ENCODE assay signal across 22 cellular contexts in genomic region chr2:38552259-38552658, GRCh38. TPM values are rescaled to one million over a fixed set of nuclear protein-coding genes. Genes with fewer than 3 reads are reported as not detected.
DNase-seq lines count a peak whose midpoint lies in the region; ATAC-seq and TF ChIP-seq lines count a peak whose summit lies in the region.
"Had no signal": no experiment of that assay in that cellular context is flagged by ENCODE, and none has a peak within 500 bp of the region (broad histone marks: within the 10 kb centered on the region; RNA-seq: fewer than 3 reads in every experiment).

No MANE protein-coding gene starts in this region.

- peak overlapping the region; percentile 44 for H3K4me3 ChIP-seq in Loucy (ENCODE audit: low read length, poor library complexity, severe bottlenecking)
- H3K4me3 ChIP-seq in naive thymus-derived CD4-positive, alpha-beta T cell (ENCODE audit: low read length) = no peak overlapping the region
- no peak overlapping the region for H3K4me3 ChIP-seq in psoas muscle
- H3K4me3 ChIP-seq in body of pancreas = no peak overlapping the region
- no peak overlapping the region for H3K4me3 ChIP-seq in colonic mucosa
- H3K4me3 ChIP-seq: BLaER1 treated with 17β-estradiol and CSF1 and Interleukin-3, amounts not matched to agents 10 nM and 100 nM; tibial artery had no signal

- no peaks in the 10 kb centered on the region for H3K79me2 ChIP-seq in Loucy (ENCODE audit: insufficient read depth, low read length)
- H3K79me2 ChIP-seq: parathyroid adenoma had no signal

- no peak overlapping the region for H3K4me3 Mint-ChIP-seq in activated naive CD4-positive, alpha-beta T cell treated with anti-CD3 and anti-CD28 coated beads for 36 hours
- H3K4me3 Mint-ChIP-seq in activated T-helper 17 cell treated with anti-CD3 and anti-CD28 coated beads, Interleukin-2, amount 50 U/mL, for 72 hours = no peak overlapping the region
- H3K4me3 Mint-ChIP-seq in naive thymus-derived CD4-positive, alpha-beta T cell = no peak overlapping the region
- H3K4me3 Mint-ChIP-seq: IgD-negative memory B cell; natural killer cell; stimulated activated naive B cell treated with anti-CD40 and anti-IgM and Interleukin-4, amounts not matched to agents 10 μg/mL and 1 μg/mL and 100 μg/mL, for 72 hours had no signal

- no peaks in the 10 kb centered on the region for H3K27me3 Mint-ChIP-seq in activated naive CD4-positive, alpha-beta T cell treated with anti-CD3 and anti-CD28 coated beads for 36 hours (ENCODE audit: low read depth)
- no peaks in the 10 kb centered on the region for H3K27me3 Mint-ChIP-seq in activated T-helper 17 cell treated with anti-CD3 and anti-CD28 coated beads, Interleukin-2, amount 50 U/mL, for 72 hours
- no peaks in the 10 kb centered on the region for H3K27me3 Mint-ChIP-seq in naive thymus-derived CD4-positive, alpha-beta T cell

- DNase-seq in activated naive CD4-positive, alpha-beta T cell treated with anti-CD3 and anti-CD28 coated beads for 36 hours = peak; percentile 14
- no peak for DNase-seq in activated naive CD4-positive, alpha-beta T cell treated with Interleukin-2 at 50 U/mL for 16 hours
- no peak for DNase-seq in naive thymus-derived CD4-positive, alpha-beta T cell
- no peak for DNase-seq in psoas muscle
- DNase-seq in body of pancreas = no peak
- no peak for DNase-seq in colonic mucosa
- DNase-seq: activated CD4-positive, alpha-beta T cell treated with anti-CD3 and anti-CD28 coated beads for 4 hours; activated naive CD4-positive, alpha-beta T cell treated with anti-CD3 and anti-CD28 coated beads, Interleukin-2, amount 50 U/mL, for 16 hours; left colon; MV-4-11; natural killer cell; NCI-H1694 treated with DMSO at 0.1 percent for 48 hours; NCI-H82; stimulated activated naive B cell treated with anti-CD40 and anti-IgM and Interleukin-4, amounts not matched to agents 10 μg/mL and 1 μg/mL and 100 μg/mL, for 72 hours; T-helper 9 cell; tibial artery had no signal

- no peaks in the 10 kb centered on the region for H3K9me3 Mint-ChIP-seq in activated naive CD4-positive, alpha-beta T cell treated with anti-CD3 and anti-CD28 coated beads for 36 hours
- no peaks in the 10 kb centered on the region for H3K9me3 Mint-ChIP-seq in activated T-helper 17 cell treated with anti-CD3 and anti-CD28 coated beads, Interleukin-2, amount 50 U/mL, for 72 hours
- H3K9me3 Mint-ChIP-seq in naive thymus-derived CD4-positive, alpha-beta T cell = no peaks in the 10 kb centered on the region
- H3K9me3 Mint-ChIP-seq: IgD-negative memory B cell; natural killer cell; stimulated activated naive B cell treated with anti-CD40 and anti-IgM and Interleukin-4, amounts not matched to agents 10 μg/mL and 1 μg/mL and 100 μg/mL, for 72 hours had no signal

- no peak overlapping the region for H3K27ac Mint-ChIP-seq in activated naive CD4-positive, alpha-beta T cell treated with anti-CD3 and anti-CD28 coated beads for 36 hours
- peak overlapping the region; percentile 70 for H3K27ac Mint-ChIP-seq in activated T-helper 17 cell treated with anti-CD3 and anti-CD28 coated beads, Interleukin-2, amount 50 U/mL, for 72 hours
- peak overlapping the region in 3 of 9 donors; percentile 68 to 76 (median 74) for H3K27ac Mint-ChIP-seq in naive thymus-derived CD4-positive, alpha-beta T cell
- H3K27ac Mint-ChIP-seq: IgD-negative memory B cell; natural killer cell; stimulated activated naive B cell treated with anti-CD40 and anti-IgM and Interleukin-4, amounts not matched to agents 10 μg/mL and 1 μg/mL and 100 μg/mL, for 72 hours had no signal

- intact Hi-C loops in activated naive CD4-positive, alpha-beta T cell treated with anti-CD3 and anti-CD28 coated beads for 36 hours (cut with micrococcal nuclease) = no loop called here
- intact Hi-C loops in naive thymus-derived CD4-positive, alpha-beta T cell (cut with micrococcal nuclease) = no loop called here
- intact Hi-C loops in psoas muscle (cut with DNase I) (no loop called here), body of pancreas (cut with DNase I) (no loop called here), colonic mucosa (cut with DNase I) (no loop called here)

- no peaks in the 10 kb centered on the region for H4K20me1 ChIP-seq in Loucy (ENCODE audit: insufficient read depth, low read length, poor library complexity, severe bottlenecking)
- H4K20me1 ChIP-seq: BLaER1 treated with 17β-estradiol and CSF1 and Interleukin-3, amounts not matched to agents 10 nM and 100 nM had no signal

- no peak overlapping the region for H3K27ac ChIP-seq in naive thymus-derived CD4-positive, alpha-beta T cell (ENCODE audit: low read depth, low read length)
- H3K27ac ChIP-seq in psoas muscle (no peak overlapping the region), body of pancreas (no peak overlapping the region), colonic mucosa (no peak overlapping the region)
- H3K27ac ChIP-seq: BLaER1 treated with 17β-estradiol and CSF1 and Interleukin-3, amounts not matched to agents 10 nM and 100 nM; HL-60; parathyroid adenoma; tibial artery had no signal

- H3K27me3 ChIP-seq in Loucy (ENCODE audit: insufficient read depth, low read length, poor library complexity, severe bottlenecking) = no peaks in the 10 kb centered on the region
- H3K27me3 ChIP-seq in naive thymus-derived CD4-positive, alpha-beta T cell (ENCODE audit: control insufficient read depth in 2 of 2, insufficient read depth in 2 of 2, low read length in 2 of 2) = no peaks in the 10 kb centered on the region
- H3K27me3 ChIP-seq in psoas muscle (ENCODE audit: insufficient read depth in 3 of 3, low read length in 2 of 3) = no peaks in the 10 kb centered on the region
- no peaks in the 10 kb centered on the region for H3K27me3 ChIP-seq in body of pancreas
- no peaks in the 10 kb centered on the region for H3K27me3 ChIP-seq in colonic mucosa
- H3K27me3 ChIP-seq: BLaER1 treated with 17β-estradiol and CSF1 and Interleukin-3, amounts not matched to agents 10 nM and 100 nM; tibial artery had no signal

- H3K4me1 ChIP-seq in Loucy (ENCODE audit: insufficient read depth, low read length, poor library complexity, severe bottlenecking) = peaks cover 23% of the 10 kb centered on the region
- H3K4me1 ChIP-seq in naive thymus-derived CD4-positive, alpha-beta T cell (ENCODE audit: control insufficient read depth in 2 of 2, insufficient read depth in 2 of 2, low read length in 2 of 2) = no peaks in the 10 kb centered on the region
- H3K4me1 ChIP-seq in psoas muscle = peaks cover 13% of the 10 kb centered on the region
- no peaks in the 10 kb centered on the region for H3K4me1 ChIP-seq in body of pancreas
- H3K4me1 ChIP-seq in colonic mucosa = no peaks in the 10 kb centered on the region
- H3K4me1 ChIP-seq: BLaER1 treated with 17β-estradiol and CSF1 and Interleukin-3, amounts not matched to agents 10 nM and 100 nM; parathyroid adenoma; tibial artery had no signal

- H3K9me3 ChIP-seq in Loucy (ENCODE audit: insufficient read depth, low read depth, low read length) = no peaks in the 10 kb centered on the region
- H3K9me3 ChIP-seq in naive thymus-derived CD4-positive, alpha-beta T cell (ENCODE audit: control insufficient read depth in 2 of 3, low read length in 3 of 3) = no peaks in the 10 kb centered on the region
- H3K9me3 ChIP-seq in psoas muscle = no peaks in the 10 kb centered on the region
- H3K9me3 ChIP-seq in body of pancreas = no peaks in the 10 kb centered on the region
- no peaks in the 10 kb centered on the region for H3K9me3 ChIP-seq in colonic mucosa
- H3K9me3 ChIP-seq: BLaER1 treated with 17β-estradiol and CSF1 and Interleukin-3, amounts not matched to agents 10 nM and 100 nM; tibial artery had no signal

- TF ChIP-seq POLR2A in body of pancreas (IDR thresholded peaks at IDR 0.05) = no peak

- CTCF ChIA-PET in activated naive CD4-positive, alpha-beta T cell treated with anti-CD3 and anti-CD28 coated beads for 36 hours (lab: Charles Lee) = interaction anchor here (0.9 kb wide), 1 partner anchor 190 kb away, joined by 3 read pairs; no protein-coding TSS in a partner anchor
- CTCF ChIA-PET in naive thymus-derived CD4-positive, alpha-beta T cell (lab: Charles Lee) = no interaction called here

- POLR2A ChIA-PET in naive thymus-derived CD4-positive, alpha-beta T cell (lab: Charles Lee) = no interaction called here

- 62 to 82% (median 64%) methylated on average over 2 of the region's 2 CpGs for WGBS in psoas muscle, 3 donors
- 45 to 75% methylated on average over 2 of the region's 2 CpGs for WGBS in body of pancreas, 2 donors

- TF ChIP-seq CTCF in Loucy (conservative IDR thresholded peaks at IDR 0.05; ENCODE audit: low read length) = no peak
- TF ChIP-seq CTCF in psoas muscle (IDR thresholded peaks at IDR 0.05) = no peak
- no peak for TF ChIP-seq CTCF in body of pancreas (IDR thresholded peaks at IDR 0.05)
- no peak for TF ChIP-seq CTCF in colonic mucosa (IDR thresholded peaks at IDR 0.05)

- H3K9ac ChIP-seq in Loucy (ENCODE audit: low read depth, low read length, poor library complexity, severe bottlenecking) (peak overlapping the region; percentile 66), colonic mucosa (ENCODE audit: low read depth in 2 of 2, low read length in 2 of 2) (no peak overlapping the region)
- H3K9ac ChIP-seq: BLaER1 treated with 17β-estradiol and CSF1 and Interleukin-3, amounts not matched to agents 10 nM and 100 nM; parathyroid adenoma had no signal

- H3K4me2 ChIP-seq in Loucy (ENCODE audit: low read depth, low read length, poor library complexity, severe bottlenecking) = peak overlapping the region; percentile 62
- H3K4me2 ChIP-seq: BLaER1 treated with 17β-estradiol and CSF1 and Interleukin-3, amounts not matched to agents 10 nM and 100 nM had no signal

- H3K4me1 Mint-ChIP-seq in activated naive CD4-positive, alpha-beta T cell treated with anti-CD3 and anti-CD28 coated beads for 36 hours (ENCODE audit: low read depth) = peaks cover 12% of the 10 kb centered on the region
- H3K4me1 Mint-ChIP-seq in activated T-helper 17 cell treated with anti-CD3 and anti-CD28 coated beads, Interleukin-2, amount 50 U/mL, for 72 hours = peaks cover 9% of the 10 kb centered on the region
- peaks cover 2 to 17% (median 10%) of the 10 kb centered on the region in 7 donors for H3K4me1 Mint-ChIP-seq in naive thymus-derived CD4-positive, alpha-beta T cell
- H3K4me1 Mint-ChIP-seq: IgD-negative memory B cell had no signal

- no peaks in the 10 kb centered on the region for H3K36me3 Mint-ChIP-seq in activated naive CD4-positive, alpha-beta T cell treated with anti-CD3 and anti-CD28 coated beads for 36 hours (ENCODE audit: low read depth)
- H3K36me3 Mint-ChIP-seq in activated T-helper 17 cell treated with anti-CD3 and anti-CD28 coated beads, Interleukin-2, amount 50 U/mL, for 72 hours (ENCODE audit: low read depth) = peaks cover 47% of the 10 kb centered on the region
- peaks cover 0 to 8% (median 0%) of the 10 kb centered on the region in 5 donors for H3K36me3 Mint-ChIP-seq in naive thymus-derived CD4-positive, alpha-beta T cell
- H3K36me3 Mint-ChIP-seq: IgD-negative memory B cell; natural killer cell; stimulated activated naive B cell treated with anti-CD40 and anti-IgM and Interleukin-4, amounts not matched to agents 10 μg/mL and 1 μg/mL and 100 μg/mL, for 72 hours had no signal

- ATAC-seq in activated T-helper 17 cell treated with anti-CD3 and anti-CD28 coated beads, Interleukin-2, amount 50 U/mL, for 72 hours (replicated peaks) = peak; percentile 28
- peak; percentile 48 for ATAC-seq in naive thymus-derived CD4-positive, alpha-beta T cell
- ATAC-seq in psoas muscle (no peak), body of pancreas (no peak)
- ATAC-seq: left colon had no signal

- H3F3A ChIP-seq in Loucy (ENCODE audit: low read depth) = peaks cover 8% of the 10 kb centered on the region; the same call in 1 of the 2 replicates

- no peaks in the 10 kb centered on the region for H3K9me2 ChIP-seq in Loucy (replicated peaks; ENCODE audit: low read depth, low read length)

- no peaks in the 10 kb centered on the region for H3K36me3 ChIP-seq in Loucy (ENCODE audit: insufficient read depth, low read length)
- no peaks in the 10 kb centered on the region for H3K36me3 ChIP-seq in naive thymus-derived CD4-positive, alpha-beta T cell (ENCODE audit: control insufficient read depth in 2 of 3, insufficient read depth in 3 of 3, low read length in 3 of 3)
- peaks cover 0 to 15% of the 10 kb centered on the region in 2 donors for H3K36me3 ChIP-seq in psoas muscle (ENCODE audit: insufficient read depth in 1 of 2, low read depth in 1 of 2)
- no peaks in the 10 kb centered on the region for H3K36me3 ChIP-seq in body of pancreas (replicated peaks in 1 of 2; ENCODE audit: insufficient read depth in 1 of 2, low read depth in 2 of 2)
- H3K36me3 ChIP-seq in colonic mucosa = no peaks in the 10 kb centered on the region
- H3K36me3 ChIP-seq: BLaER1 treated with 17β-estradiol and CSF1 and Interleukin-3, amounts not matched to agents 10 nM and 100 nM had no signal

- peak overlapping the region; percentile 20; the same call in 1 of the 2 replicates for H2AFZ ChIP-seq in Loucy (ENCODE audit: low read length)
- H2AFZ ChIP-seq: parathyroid adenoma had no signal

RNA-seq across cellular contexts. Expression of gene HNRNPLL, which starts 50.5 kb away (rescaled TPM):
- total RNA-seq in activated naive CD4-positive, alpha-beta T cell treated with anti-CD3 and anti-CD28 coated beads for 36 hours = 10 to 100 TPM; 54.4 to 57.3 TPM
- 100 to 1,000 TPM in 1 of 2 donors, 10 to 100 TPM in 1; 84.9 to 122 TPM for total RNA-seq in activated T-helper 17 cell treated with anti-CD3 and anti-CD28 coated beads, Interleukin-2, amount 50 U/mL, for 72 hours
- 10 to 100 TPM; 10.1 to 66.8 (median 30.2) TPM for total RNA-seq in naive thymus-derived CD4-positive, alpha-beta T cell
- 10 to 100 TPM; 14.1 to 16.4 TPM for polyA plus RNA-seq in naive thymus-derived CD4-positive, alpha-beta T cell
- total RNA-seq in psoas muscle (10 to 100 TPM; 17.8 to 22.4 (median 19.6) TPM), body of pancreas (10 to 100 TPM; 21.8 to 22.4 TPM), colonic mucosa (10 to 100 TPM; 41.6 to 58.7 TPM)
- 10 to 100 TPM in 1 of 3 donors, 1 to 10 TPM in 2; 6.4 to 14.6 (median 6.7) TPM for polyA plus RNA-seq in psoas muscle

Comparison
In these comparisons a context has a peak if more than half of its experiments do, and no peak if none do; other contexts are left out.
1. ATAC-seq: peak in activated T-helper 17 cell treated with anti-CD3 and anti-CD28 coated beads, Interleukin-2, amount 50 U/mL, for 72 hours (single experiment) and naive thymus-derived CD4-positive, alpha-beta T cell (single experiment); none in psoas muscle (0 of 4) and body of pancreas (single experiment).